ENCODE assay signal across 8 cellular contexts in genomic region chr15:55221090-55222011, GRCh38. TPM values are rescaled to one million over a fixed set of nuclear protein-coding genes. Genes with fewer than 3 reads are reported as not detected.
DNase-seq lines count a peak whose midpoint lies in the region; ATAC-seq and TF ChIP-seq lines count a peak whose summit lies in the region.

No MANE protein-coding gene starts in this region.

- H3K4me1 ChIP-seq in osteoblast (ENCODE audit: insufficient read depth, low read length) = peaks cover 17% of the 10 kb centered on the region

- no peaks in the 10 kb centered on the region for H3K79me2 ChIP-seq in osteoblast (ENCODE audit: insufficient read depth, low read length)

- H3K27ac ChIP-seq in epithelial cell of prostate (peak overlapping the region; percentile 89), osteoblast (ENCODE audit: low read depth, low read length) (peak overlapping the region; percentile 95)

- peak overlapping the region; percentile 71 for H3K4me2 ChIP-seq in osteoblast (ENCODE audit: insufficient read depth, low read length)

- no peaks in the 10 kb centered on the region for H3K27me3 Mint-ChIP-seq in T-helper 17 cell

- no peaks in the 10 kb centered on the region for H3K9me3 ChIP-seq in T-helper 17 cell (ENCODE audit: control insufficient read depth, low read length, poor library complexity, severe bottlenecking)
- no peaks in the 10 kb centered on the region for H3K9me3 ChIP-seq in osteoblast (ENCODE audit: low read depth, low read length)

- peak overlapping the region; percentile 28 for H3K4me3 ChIP-seq in osteoblast (ENCODE audit: insufficient read depth, low read length)

- no peak for TF ChIP-seq CTCF in osteoblast (IDR thresholded peaks at IDR 0.05; ENCODE audit: extremely low read depth, low read depth, low read length)

- no peaks in the 10 kb centered on the region for H3K27me3 ChIP-seq in osteoblast (ENCODE audit: insufficient read depth, low read length)

- DNase-seq in stimulated activated CD4-positive, alpha-beta T cell treated with anti-CD3 and anti-CD28 coated beads, Interleukin-1b, Interleukin-23, amount 100 ng/mL, for 48 hours = peak; percentile 46
- DNase-seq in stimulated activated CD4-positive, alpha-beta T cell treated with anti-CD3 and anti-CD28 coated beads, Interleukin-4, amount 100 ng/mL, for 4 hours = no peak
- DNase-seq in T-helper 17 cell (no peak), epithelial cell of prostate (ENCODE audit: low read depth, low spot score) (peak; percentile 73), osteoblast (ENCODE audit: insufficient read length, low spot score, missing footprints) (peak; percentile 73), NCI-H187 treated with DMSO at 0.1 percent for 48 hours (lab: John Stamatoyannopoulos, UW) (no peak), DMS79 (lab: John Stamatoyannopoulos, UW) (no peak)

- peaks cover 44% of the 10 kb centered on the region for H3K4me1 Mint-ChIP-seq in T-helper 17 cell

- no peaks in the 10 kb centered on the region for H4K20me1 ChIP-seq in osteoblast (ENCODE audit: insufficient read depth, low read length)

- peaks cover 7% of the 10 kb centered on the region for H3K36me3 ChIP-seq in osteoblast (ENCODE audit: insufficient read depth, low read length)

- H3K4me3 Mint-ChIP-seq in T-helper 17 cell = no peak overlapping the region

- peaks cover 3% of the 10 kb centered on the region for H3K36me3 Mint-ChIP-seq in T-helper 17 cell (ENCODE audit: low read depth)

- ATAC-seq in HG03354 (IDR thresholded peaks at IDR 0.05; ENCODE audit: poor library complexity, severe bottlenecking, unreplicated experiment) (peak; percentile 58), T-helper 17 cell (no peak)

- H2AFZ ChIP-seq in osteoblast (ENCODE audit: low read length) = peak overlapping the region; percentile 78

- H3K27ac Mint-ChIP-seq in T-helper 17 cell = peak overlapping the region; percentile 47

RNA-seq across cellular contexts. Expression of gene RSL24D1, which starts 24.6 kb away (rescaled TPM):
- 100 to 1,000 TPM; 120 TPM for total RNA-seq in T-helper 17 cell
- 110 and 118 TPM in 2 replicates for total RNA-seq in osteoblast

Comparison
In these comparisons a context has a peak if more than half of its experiments do, and no peak if none do; other contexts are left out.
1. DNase-seq: peak in stimulated activated CD4-positive, alpha-beta T cell treated with anti-CD3 and anti-CD28 coated beads, Interleukin-1b, Interleukin-23, amount 100 ng/mL, for 48 hours (single experiment), epithelial cell of prostate (single experiment) and osteoblast (single experiment); none in stimulated activated CD4-positive, alpha-beta T cell treated with anti-CD3 and anti-CD28 coated beads, Interleukin-4, amount 100 ng/mL, for 4 hours (0 of 2), T-helper 17 cell (0 of 3), NCI-H187 treated with DMSO at 0.1 percent for 48 hours (single experiment) and DMS79 (single experiment).